ENCODE assay signal across 11 cellular contexts in genomic region chr19:16449330-16449961, GRCh38. TPM values are rescaled to one million over a fixed set of nuclear protein-coding genes. Genes with fewer than 3 reads are reported as not detected.
DNase-seq lines count a peak whose midpoint lies in the region; ATAC-seq and TF ChIP-seq lines count a peak whose summit lies in the region.
"Had no signal": no experiment of that assay in that cellular context is flagged by ENCODE, and none has a peak within 500 bp of the region (broad histone marks: within the 10 kb centered on the region; RNA-seq: fewer than 3 reads in every experiment).

No MANE protein-coding gene starts in this region.

- H3K27me3 Mint-ChIP-seq in activated naive CD4-positive, alpha-beta T cell treated with anti-CD3 and anti-CD28 coated beads, Interleukin-2, amount 50 U/mL, for 24 hours: no peaks in the 10 kb centered on the region
- H3K27me3 Mint-ChIP-seq in WTC11 (ENCODE audit: low read depth): no peaks in the 10 kb centered on the region
- H3K27me3 Mint-ChIP-seq in GM23338 (ENCODE audit: insufficient read depth, low read depth, poor library complexity): no peaks in the 10 kb centered on the region

- H3K9me2 ChIP-seq in GM23338 (ENCODE audit: insufficient read depth): no peaks in the 10 kb centered on the region

- TF ChIP-seq EP300 in upper lobe of left lung (IDR thresholded peaks at IDR 0.05): no peak

- H3K27ac Mint-ChIP-seq in activated naive CD4-positive, alpha-beta T cell treated with anti-CD3 and anti-CD28 coated beads, Interleukin-2, amount 50 U/mL, for 24 hours: peak overlapping the region; percentile 82
- no peak overlapping the region for H3K27ac Mint-ChIP-seq in WTC11
- H3K27ac Mint-ChIP-seq in GM23338: no peak overlapping the region

- H3K79me2 ChIP-seq in GM23338 (replicated peaks; ENCODE audit: insufficient read depth): peaks cover 100% of the 10 kb centered on the region

- POLR2A ChIA-PET in WTC11 (lab: Charles Lee): no interaction called here

- H3K4me3 ChIP-seq in upper lobe of left lung: no peak overlapping the region
- no peak overlapping the region for H3K4me3 ChIP-seq in colonic mucosa
- no peak overlapping the region for H3K4me3 ChIP-seq in GM23338
- H3K4me3 ChIP-seq: thoracic aorta had no signal

- TF ChIP-seq CTCF in upper lobe of left lung (IDR thresholded peaks at IDR 0.05) (no peak), WTC11 (IDR thresholded peaks at IDR 0.05) (no peak), colonic mucosa (IDR thresholded peaks at IDR 0.05) (no peak), GM23338 (conservative IDR thresholded peaks at IDR 0.05; ENCODE audit: low read depth in 2 of 2) (no peak)

- peak; percentile 52 for ATAC-seq in HG03432 (IDR thresholded peaks at IDR 0.05; ENCODE audit: unreplicated experiment)
- ATAC-seq in upper lobe of left lung (ENCODE audit: low FRiP score in 2 of 2): peak; percentile 26 to 68
- ATAC-seq in WTC11: no peak
- ATAC-seq in GM23338: no peak

- intact Hi-C loops in colonic mucosa (cut with DNase I): no loop called here

- H3K4me1 Mint-ChIP-seq in activated naive CD4-positive, alpha-beta T cell treated with anti-CD3 and anti-CD28 coated beads, Interleukin-2, amount 50 U/mL, for 24 hours: peaks cover 57% of the 10 kb centered on the region
- H3K4me1 Mint-ChIP-seq in WTC11 (peaks cover 32% of the 10 kb centered on the region), GM23338 (peaks cover 32% of the 10 kb centered on the region)

- CTCF ChIA-PET in WTC11 (lab: Charles Lee): no interaction called here

- no peaks in the 10 kb centered on the region for H3F3A ChIP-seq in GM23338 (replicated peaks; ENCODE audit: low read depth)

- peak overlapping the region; percentile 3 to 76 (median 60) for H3K27ac ChIP-seq in upper lobe of left lung
- H3K27ac ChIP-seq in colonic mucosa: no peak overlapping the region
- H3K27ac ChIP-seq in GM23338 (ENCODE audit: low read depth): no peak overlapping the region
- H3K27ac ChIP-seq: thoracic aorta had no signal

- WGBS in upper lobe of left lung, 2 donors: 61 to 70% methylated on average over 6 of the region's 6 CpGs

- H4K20me1 ChIP-seq in GM23338 (replicated peaks; ENCODE audit: insufficient read depth): peaks cover 41% of the 10 kb centered on the region

- peak; percentile 36 for DNase-seq in stimulated activated CD4-positive, alpha-beta T cell treated with anti-CD3 and anti-CD28 coated beads, Interleukin-1b, Interleukin-23, amount 100 ng/mL, for 48 hours
- no peak for DNase-seq in stimulated activated CD4-positive, alpha-beta T cell treated with anti-CD3 and anti-CD28 coated beads, Interleukin-2, amount 100 ng/mL, for 48 hours
- DNase-seq in upper lobe of left lung (peak in 1 of 2 donors; percentile 47), WTC11 (ENCODE audit: low spot score) (no peak), colonic mucosa (no peak), GM23338 (ENCODE audit: low spot score) (no peak)
- DNase-seq: NCI-H1092 treated with DMSO at 0.1 percent for 48 hours had no signal

- H3K9me3 Mint-ChIP-seq in activated naive CD4-positive, alpha-beta T cell treated with anti-CD3 and anti-CD28 coated beads, Interleukin-2, amount 50 U/mL, for 24 hours: peaks cover 4% of the 10 kb centered on the region
- H3K9me3 Mint-ChIP-seq in WTC11 (no peaks in the 10 kb centered on the region), GM23338 (no peaks in the 10 kb centered on the region)

- H3K36me3 Mint-ChIP-seq in activated naive CD4-positive, alpha-beta T cell treated with anti-CD3 and anti-CD28 coated beads, Interleukin-2, amount 50 U/mL, for 24 hours: peaks cover 7% of the 10 kb centered on the region
- H3K36me3 Mint-ChIP-seq in WTC11 (peaks cover 6% of the 10 kb centered on the region), GM23338 (ENCODE audit: low read depth) (0 out of 3 replicates have a peak, but pooled peaks cover 4% of the 10 kb centered on the region)

- no peak overlapping the region for H3K4me3 Mint-ChIP-seq in activated naive CD4-positive, alpha-beta T cell treated with anti-CD3 and anti-CD28 coated beads, Interleukin-2, amount 50 U/mL, for 24 hours
- H3K4me3 Mint-ChIP-seq in WTC11: no peak overlapping the region
- H3K4me3 Mint-ChIP-seq in GM23338: no peak overlapping the region

- no peak for TF ChIP-seq POLR2A in upper lobe of left lung (IDR thresholded peaks at IDR 0.05)

- H2AFZ ChIP-seq in GM23338: no peak overlapping the region

- H3K27me3 ChIP-seq in upper lobe of left lung: no peaks in the 10 kb centered on the region
- no peaks in the 10 kb centered on the region for H3K27me3 ChIP-seq in colonic mucosa
- H3K27me3 ChIP-seq in GM23338 (ENCODE audit: insufficient read depth): no peaks in the 10 kb centered on the region

- H3K4me1 ChIP-seq in upper lobe of left lung (peaks cover 26 to 31% (median 29%) of the 10 kb centered on the region in 4 donors), colonic mucosa (peaks cover 8% of the 10 kb centered on the region), GM23338 (ENCODE audit: insufficient read depth) (peaks cover 13% of the 10 kb centered on the region; the same call in 1 of the 2 replicates)

- no peak overlapping the region for H3K9ac ChIP-seq in colonic mucosa (ENCODE audit: low read depth in 2 of 2, low read length in 2 of 2)

- no peak overlapping the region for H3K4me2 ChIP-seq in GM23338

- H3K9me3 ChIP-seq in upper lobe of left lung: no peaks in the 10 kb centered on the region
- H3K9me3 ChIP-seq in colonic mucosa: no peaks in the 10 kb centered on the region
- H3K9me3 ChIP-seq: thoracic aorta had no signal

- H3K36me3 ChIP-seq in upper lobe of left lung (no peaks in the 10 kb centered on the region), colonic mucosa (no peaks in the 10 kb centered on the region), GM23338 (ENCODE audit: insufficient read depth) (no peaks in the 10 kb centered on the region)
- H3K36me3 ChIP-seq: thoracic aorta had no signal

TF ChIP-seq in WTC11, 78 proteins besides CTCF, POLR2A, EP300 and RAD21:
- TF ChIP-seq AR (CRISPR knock-in tag; IDR thresholded peaks at IDR 0.05): no peak

TF ChIP-seq in GM23338, 12 proteins besides CTCF, POLR2A, EP300 and RAD21:
- TF ChIP-seq ZNF331 (CRISPR knock-in tag; IDR thresholded peaks at IDR 0.05; ENCODE audit: low read depth): no peak
- no peak for TF ChIP-seq NANOG (IDR thresholded peaks at IDR 0.05; ENCODE audit: borderline replicate concordance)
- TF ChIP-seq ZNF114 (CRISPR knock-in tag; IDR thresholded peaks at IDR 0.05): no peak
- TF ChIP-seq JUNB (IDR thresholded peaks at IDR 0.05; ENCODE audit: unreplicated experiment): no peak
- TF ChIP-seq STAT1 (IDR thresholded peaks at IDR 0.05; ENCODE audit: unreplicated experiment): no peak
- TF ChIP-seq REST (IDR thresholded peaks at IDR 0.05; ENCODE audit: unreplicated experiment): no peak
- TF ChIP-seq CREB1 (CRISPR knock-in tag; IDR thresholded peaks at IDR 0.05; ENCODE audit: low read depth): no peak

RNA-seq across cellular contexts. Expression of gene EPS15L1, which starts 22.3 kb away (rescaled TPM):
- total RNA-seq in upper lobe of left lung (10 to 100 TPM; 18.2 to 62.9 (median 33.2) TPM), WTC11 (2021) (37.9 to 44.8 TPM (median 39.1 TPM) in 3 replicates), colonic mucosa (10 to 100 TPM; 33.4 to 46.0 TPM)
- 23.9 and 25.7 TPM in 2 replicates for total RNA-seq in GM23338 (2014; rRNA removed; shearing (Covaris generic))
- 31.3 and 32.5 TPM in 2 replicates for polyA plus RNA-seq in GM23338 (2016; fragmentation: Nextera tagmentation; extraction: Ambion mirVana)

RNA-seq across cellular contexts. Expression of gene CALR3, which starts 46.5 kb away (rescaled TPM):
- total RNA-seq in upper lobe of left lung (not detected), WTC11 (2021) (0.21 to 0.87 TPM (median 0.50 TPM) in 3 replicates), colonic mucosa (not detected)
- 0.66 TPM in 1 of 2 replicates, not detected in the other for total RNA-seq in GM23338 (2014; rRNA removed; shearing (Covaris generic))
- 0.42 and 0.73 TPM in 2 replicates for polyA plus RNA-seq in GM23338 (2016; fragmentation: Nextera tagmentation; extraction: Ambion mirVana)
- total RNA-seq: Daoy, thoracic aorta had no signal

RNA-seq across cellular contexts. Expression of gene C19orf44, which starts 46.7 kb away (rescaled TPM):
- total RNA-seq in upper lobe of left lung (10 to 100 TPM in 1 of 6 donors, 1 to 10 TPM in 5; 4.3 to 26.2 (median 5.7) TPM), WTC11 (2021) (3.4 to 4.8 TPM (median 4.1 TPM) in 3 replicates), colonic mucosa (1 to 10 TPM; 2.4 to 3.2 TPM)
- total RNA-seq in GM23338 (2014; rRNA removed; shearing (Covaris generic)): 4.0 and 5.9 TPM in 2 replicates
- polyA plus RNA-seq in GM23338 (2016; fragmentation: Nextera tagmentation; extraction: Ambion mirVana): 1.5 and 2.5 TPM in 2 replicates

Comparison
In these comparisons a context has a peak if more than half of its experiments do, and no peak if none do; other contexts are left out.
1. ATAC-seq: peak in HG03432 (single experiment) and upper lobe of left lung (2 of 2); none in WTC11 (single experiment) and GM23338 (single experiment).
2. H3K27ac ChIP-seq: peak in upper lobe of left lung (4 of 4); none in colonic mucosa (single experiment) and GM23338 (single experiment).